10 cellular contexts compared by ENCODE assay signal in genomic region chr15:63763476-63764123, GRCh38.
A peak's percentile ranks its signal among the peaks of the same experiment; 100 is the strongest.
DNase-seq lines count a peak whose midpoint lies in the region; ATAC-seq, FAIRE-seq and TF ChIP-seq lines count a peak whose summit lies in the region.
"Had no signal": no experiment of that assay in that cellular context is flagged by ENCODE, and none has a peak within 500 bp of the region (broad histone marks: within the 10 kb centered on the region; RNA-seq: fewer than 3 reads in every experiment).

No MANE protein-coding gene starts in this region.

- intact Hi-C loops in activated naive CD4-positive, alpha-beta T cell treated with anti-CD3 and anti-CD28 coated beads for 36 hours (cut with micrococcal nuclease): no loop called here
- intact Hi-C loops in lower leg skin (cut with DNase I; ENCODE audit: low total_unique reads): no loop called here

- no peaks in the 10 kb centered on the region for H3K9me3 Mint-ChIP-seq in activated naive CD4-positive, alpha-beta T cell treated with anti-CD3 and anti-CD28 coated beads, Interleukin-2, amount 10 ng/mL, durations not matched to agents 7 days and 5 days
- no peaks in the 10 kb centered on the region for H3K9me3 Mint-ChIP-seq in activated naive CD4-positive, alpha-beta T cell treated with anti-CD3 and anti-CD28 coated beads for 36 hours
- H3K9me3 Mint-ChIP-seq in stimulated activated naive B cell treated with anti-CD40 and anti-IgM and Interleukin-4, amounts not matched to agents 10 μg/mL and 1 μg/mL and 100 μg/mL, for 72 hours: no peaks in the 10 kb centered on the region

- ATAC-seq in stimulated activated naive B cell treated with anti-CD40 and anti-IgM and Interleukin-4, amounts not matched to agents 10 μg/mL and 1 μg/mL and 100 μg/mL, for 72 hours (replicated peaks): peak; percentile 96 to 97

- no peaks in the 10 kb centered on the region for H3K27me3 Mint-ChIP-seq in activated naive CD4-positive, alpha-beta T cell treated with anti-CD3 and anti-CD28 coated beads, Interleukin-2, amount 10 ng/mL, durations not matched to agents 7 days and 5 days
- H3K27me3 Mint-ChIP-seq in activated naive CD4-positive, alpha-beta T cell treated with anti-CD3 and anti-CD28 coated beads for 36 hours (ENCODE audit: low read depth): no peaks in the 10 kb centered on the region
- H3K27me3 Mint-ChIP-seq in stimulated activated naive B cell treated with anti-CD40 and anti-IgM and Interleukin-4, amounts not matched to agents 10 μg/mL and 1 μg/mL and 100 μg/mL, for 72 hours: no peaks in the 10 kb centered on the region

- H3K9ac ChIP-seq in HUES64 (ENCODE audit: low read depth, low read length): peak overlapping the region; percentile 68; the same call in 1 of the 2 replicates

- peak overlapping the region; percentile 71 for H3K27ac Mint-ChIP-seq in activated naive CD4-positive, alpha-beta T cell treated with anti-CD3 and anti-CD28 coated beads, Interleukin-2, amount 10 ng/mL, durations not matched to agents 7 days and 5 days
- H3K27ac Mint-ChIP-seq in activated naive CD4-positive, alpha-beta T cell treated with anti-CD3 and anti-CD28 coated beads for 36 hours: no peak overlapping the region
- no peak overlapping the region for H3K27ac Mint-ChIP-seq in stimulated activated naive B cell treated with anti-CD40 and anti-IgM and Interleukin-4, amounts not matched to agents 10 μg/mL and 1 μg/mL and 100 μg/mL, for 72 hours

- H3K36me3 ChIP-seq in HUES64 (ENCODE audit: insufficient read depth, low read length) (no peaks in the 10 kb centered on the region), bronchial epithelial cell (ENCODE audit: control insufficient read depth, insufficient read depth, low read length) (no peaks in the 10 kb centered on the region)
- H3K36me3 ChIP-seq: WERI-Rb-1 had no signal

- H3K4me1 Mint-ChIP-seq in activated naive CD4-positive, alpha-beta T cell treated with anti-CD3 and anti-CD28 coated beads, Interleukin-2, amount 10 ng/mL, durations not matched to agents 7 days and 5 days: peaks cover 33% of the 10 kb centered on the region
- peaks cover 52% of the 10 kb centered on the region for H3K4me1 Mint-ChIP-seq in activated naive CD4-positive, alpha-beta T cell treated with anti-CD3 and anti-CD28 coated beads for 36 hours (ENCODE audit: low read depth)
- H3K4me1 Mint-ChIP-seq in stimulated activated naive B cell treated with anti-CD40 and anti-IgM and Interleukin-4, amounts not matched to agents 10 μg/mL and 1 μg/mL and 100 μg/mL, for 72 hours: peaks cover 26 to 66% of the 10 kb centered on the region in 2 donors

- no peak for DNase-seq in activated naive CD4-positive, alpha-beta T cell treated with anti-CD3 and anti-CD28 coated beads, Interleukin-2, amount 10 ng/mL, durations not matched to agents 7 days and 5 days
- DNase-seq in activated naive CD4-positive, alpha-beta T cell treated with anti-CD3 and anti-CD28 coated beads for 36 hours: no peak
- DNase-seq in bronchial epithelial cell (ENCODE audit: low read depth) (peak; percentile 30), NCI-H2107 treated with DMSO at 0.1 percent for 48 hours (lab: John Stamatoyannopoulos, UW; ENCODE audit: unreplicated experiment) (no peak), lower leg skin (ENCODE audit: low spot score in 2 of 2) (no peak), mesenteric fat pad (ENCODE audit: low spot score) (no peak)
- DNase-seq in stimulated activated naive B cell treated with anti-CD40 and anti-IgM and Interleukin-4, amounts not matched to agents 10 μg/mL and 1 μg/mL and 100 μg/mL, for 72 hours: no peak
- DNase-seq: NCI-H226, WERI-Rb-1 had no signal

- H3K27ac ChIP-seq in HUES64 (ENCODE audit: low read depth, low read length): peak overlapping the region; percentile 96
- H3K27ac ChIP-seq: WERI-Rb-1 had no signal

- CTCF ChIA-PET in activated naive CD4-positive, alpha-beta T cell treated with anti-CD3 and anti-CD28 coated beads, Interleukin-2, amount 10 ng/mL, durations not matched to agents 7 days and 5 days (lab: Charles Lee): interaction anchor here (1.1 kb wide), 1 partner anchor 130 kb away, joined by 3 read pairs; no protein-coding TSS in a partner anchor
- CTCF ChIA-PET in activated naive CD4-positive, alpha-beta T cell treated with anti-CD3 and anti-CD28 coated beads for 36 hours (lab: Charles Lee): interaction anchor here (2.1 kb wide), 1 partner anchor 11 kb away, joined by 9 read pairs; no protein-coding TSS in a partner anchor

- no peaks in the 10 kb centered on the region for H3K9me3 ChIP-seq in HUES64 (ENCODE audit: insufficient read depth, low read depth, low read length)

- 84% methylated on average over 3 of the region's 3 CpGs for WGBS in HUES64
- WGBS in lower leg skin, 2 donors: 91 to 93% methylated on average over 3 of the region's 3 CpGs

- H3K4me1 ChIP-seq in HUES64 (ENCODE audit: insufficient read depth, low read length): peaks cover 77% of the 10 kb centered on the region

- no peak for FAIRE-seq in bronchial epithelial cell (lab: Jason Lieb, UNC)

- H3K27me3 ChIP-seq in HUES64 (ENCODE audit: insufficient read depth, low read length): no peaks in the 10 kb centered on the region
- H3K27me3 ChIP-seq in bronchial epithelial cell (ENCODE audit: control insufficient read depth, insufficient read depth, low read length): no peaks in the 10 kb centered on the region

- H3K4me3 ChIP-seq in HUES64 (ENCODE audit: low read length) (no peak overlapping the region), bronchial epithelial cell (ENCODE audit: low read depth, low read length) (no peak overlapping the region), lower leg skin (ENCODE audit: low read depth, poor library complexity, severe bottlenecking) (no peak overlapping the region)

- no peak for TF ChIP-seq CTCF in bronchial epithelial cell (IDR thresholded peaks at IDR 0.05; ENCODE audit: insufficient read depth, low read length, severe bottlenecking)
- TF ChIP-seq CTCF in lower leg skin (IDR thresholded peaks at IDR 0.05): no peak

- no peak overlapping the region for H3K4me3 Mint-ChIP-seq in activated naive CD4-positive, alpha-beta T cell treated with anti-CD3 and anti-CD28 coated beads, Interleukin-2, amount 10 ng/mL, durations not matched to agents 7 days and 5 days
- H3K4me3 Mint-ChIP-seq in activated naive CD4-positive, alpha-beta T cell treated with anti-CD3 and anti-CD28 coated beads for 36 hours: no peak overlapping the region
- H3K4me3 Mint-ChIP-seq in stimulated activated naive B cell treated with anti-CD40 and anti-IgM and Interleukin-4, amounts not matched to agents 10 μg/mL and 1 μg/mL and 100 μg/mL, for 72 hours: no peak overlapping the region

- peaks cover 6% of the 10 kb centered on the region for H3K36me3 Mint-ChIP-seq in activated naive CD4-positive, alpha-beta T cell treated with anti-CD3 and anti-CD28 coated beads, Interleukin-2, amount 10 ng/mL, durations not matched to agents 7 days and 5 days
- H3K36me3 Mint-ChIP-seq in activated naive CD4-positive, alpha-beta T cell treated with anti-CD3 and anti-CD28 coated beads for 36 hours (ENCODE audit: low read depth): peaks cover 5% of the 10 kb centered on the region
- peaks cover 28 to 41% of the 10 kb centered on the region in 2 donors for H3K36me3 Mint-ChIP-seq in stimulated activated naive B cell treated with anti-CD40 and anti-IgM and Interleukin-4, amounts not matched to agents 10 μg/mL and 1 μg/mL and 100 μg/mL, for 72 hours

- no peak for TF ChIP-seq POLR2A in lower leg skin (IDR thresholded peaks at IDR 0.05)
